Comparison of ENCODE assay signal across 1 cellular context in the genomic region with DNA sequence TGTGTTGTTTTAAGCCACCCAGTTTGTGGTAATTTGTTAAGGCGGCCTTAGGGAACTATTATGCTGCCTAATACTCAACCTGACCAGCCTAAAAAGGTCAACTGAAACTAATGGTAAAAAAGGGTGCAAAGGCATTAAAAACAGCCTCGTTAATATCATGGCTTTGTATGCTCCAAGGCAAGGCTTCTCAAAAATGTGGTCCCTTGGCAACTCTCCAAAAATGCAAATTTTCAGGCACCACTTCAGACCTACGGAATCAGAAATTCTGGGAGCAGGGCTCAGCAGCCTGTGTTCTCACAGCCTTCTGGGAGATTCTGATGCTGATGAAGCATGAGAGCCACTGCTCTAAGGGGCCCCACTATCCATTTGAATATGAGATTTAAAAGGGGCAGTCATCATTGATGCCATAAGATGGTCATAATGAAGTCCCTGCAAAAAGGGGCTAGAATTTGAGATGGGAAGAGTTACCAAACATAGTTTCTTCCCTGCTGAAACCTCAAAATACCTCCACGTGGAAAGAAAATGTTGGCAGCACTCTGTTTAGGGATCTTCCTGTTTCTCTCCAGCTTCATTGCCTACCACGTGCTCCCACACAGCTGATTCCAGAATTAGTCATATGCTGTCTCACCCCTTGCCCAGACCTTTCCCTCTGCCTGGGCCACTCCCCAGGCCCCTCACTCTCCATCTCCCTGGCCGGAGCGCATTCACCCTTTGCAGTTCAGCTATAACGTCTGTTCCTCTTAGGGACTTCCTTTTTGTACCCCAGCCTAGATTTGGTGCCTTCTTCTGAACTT.
TF ChIP-seq lines count a peak whose summit lies in the region.

No MANE protein-coding gene starts in this region.

TF ChIP-seq in K562, 482 proteins besides CTCF, POLR2A, EP300 and RAD21 (continued from another document):
- TF ChIP-seq, protein P1, sequence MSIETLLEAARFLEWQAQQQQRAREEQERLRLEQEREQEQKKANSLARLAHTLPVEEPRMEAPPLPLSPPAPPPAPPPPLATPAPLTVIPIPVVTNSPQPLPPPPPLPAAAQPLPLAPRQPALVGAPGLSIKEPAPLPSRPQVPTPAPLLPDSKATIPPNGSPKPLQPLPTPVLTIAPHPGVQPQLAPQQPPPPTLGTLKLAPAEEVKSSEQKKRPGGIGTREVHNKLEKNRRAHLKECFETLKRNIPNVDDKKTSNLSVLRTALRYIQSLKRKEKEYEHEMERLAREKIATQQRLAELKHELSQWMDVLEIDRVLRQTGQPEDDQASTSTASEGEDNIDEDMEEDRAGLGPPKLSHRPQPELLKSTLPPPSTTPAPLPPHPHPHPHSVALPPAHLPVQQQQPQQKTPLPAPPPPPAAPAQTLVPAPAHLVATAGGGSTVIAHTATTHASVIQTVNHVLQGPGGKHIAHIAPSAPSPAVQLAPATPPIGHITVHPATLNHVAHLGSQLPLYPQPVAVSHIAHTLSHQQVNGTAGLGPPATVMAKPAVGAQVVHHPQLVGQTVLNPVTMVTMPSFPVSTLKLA (conservative IDR thresholded peaks at IDR 0.05) = peak in 1 of 2 experiments; percentile 57; a peak in 3 of 4 replicates
- TF ChIP-seq JUN (IDR thresholded peaks at IDR 0.05; ENCODE audit: borderline replicate concordance, low read depth, low read length) = 0 out of 2 replicates have a peak, but pooled peaks have one; percentile 47
- TF ChIP-seq JUN (CRISPR knock-in tag; IDR thresholded peaks at IDR 0.05; ENCODE audit: borderline replicate concordance) = no peak
- peak; percentile 9; the same call in 1 of the 2 replicates for TF ChIP-seq JUND (IDR thresholded peaks at IDR 0.05; ENCODE audit: borderline replicate concordance, low read depth, low read length)
- no peak for TF ChIP-seq JUND (tag; IDR thresholded peaks at IDR 0.05; ENCODE audit: borderline replicate concordance, low read depth, low read length)
- peak; percentile 15; the same call in 1 of the 2 replicates for TF ChIP-seq BHLHE40 (IDR thresholded peaks at IDR 0.05; ENCODE audit: low read length)
- TF ChIP-seq ATF3 (IDR thresholded peaks at IDR 0.05) = 0 out of 2 replicates have a peak, but pooled peaks have one; percentile 30
- TF ChIP-seq ATF3 (CRISPR knock-in tag; conservative IDR thresholded peaks at IDR 0.05) = no peak
- TF ChIP-seq ZBED1 (IDR thresholded peaks at IDR 0.05) = no peak
- no peak for TF ChIP-seq CREM (IDR thresholded peaks at IDR 0.05; ENCODE audit: low read depth)
- peak; percentile 72 for TF ChIP-seq NFIC (IDR thresholded peaks at IDR 0.05)
- peak; percentile 27 for TF ChIP-seq DACH1 (IDR thresholded peaks at IDR 0.05; ENCODE audit: partially characterized antibody)
- TF ChIP-seq HDAC1 (IDR thresholded peaks at IDR 0.05) = 0 out of 4 replicates have a peak, but pooled peaks of 1 of the 2 experiments have one; percentile 20
- 0 out of 6 replicates have a peak, but pooled peaks of 1 of the 3 experiments have one; percentile 14 for TF ChIP-seq ZBTB11 (CRISPR knock-in tag; IDR thresholded peaks at IDR 0.05)
- TF ChIP-seq GTF2F1 (IDR thresholded peaks at IDR 0.05; ENCODE audit: low read depth, low read length) = no peak
- TF ChIP-seq MGA (IDR thresholded peaks at IDR 0.05) = peak; percentile 21; the same call in 1 of the 2 replicates
TF ChIP-seq in K562: peak in this region for 17.
